ENCODE assay signal across 1 cellular context in the genomic region with DNA sequence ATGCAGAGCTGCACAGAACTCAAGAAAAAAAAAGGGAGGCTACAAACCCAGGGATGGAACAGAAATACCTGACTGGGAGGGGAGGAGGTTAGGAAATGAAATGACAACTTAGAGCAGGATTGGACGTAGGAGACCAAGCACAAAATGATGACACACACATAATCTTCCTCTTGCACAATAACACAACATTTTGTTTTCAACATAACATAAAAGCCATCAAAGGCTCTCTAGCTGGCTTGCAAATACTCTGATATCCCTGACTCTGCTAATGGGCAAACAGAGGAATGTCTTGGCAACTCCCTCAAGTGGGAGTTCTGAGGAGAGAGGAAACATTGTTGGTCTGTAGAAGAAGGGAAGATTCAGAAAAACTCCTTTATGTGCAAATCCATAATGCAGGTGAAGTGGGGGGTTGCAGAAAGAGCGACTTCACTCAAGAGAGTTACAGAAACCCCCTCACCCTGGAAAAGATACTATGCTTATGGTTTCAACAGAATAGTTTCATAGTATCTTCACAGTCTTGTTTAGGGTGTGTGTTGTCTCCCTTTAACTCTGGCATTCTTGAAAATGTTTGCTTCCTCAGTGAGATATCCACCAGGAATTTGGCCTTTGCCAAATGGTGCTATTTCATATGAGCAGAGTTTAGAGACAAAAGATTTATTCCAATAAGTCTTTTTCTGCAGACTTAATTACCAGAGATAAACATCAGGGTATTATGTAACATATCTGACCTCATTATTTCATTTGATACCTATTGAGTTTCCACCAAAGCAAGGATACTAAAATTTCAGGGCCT.
TF ChIP-seq lines count a peak whose summit lies in the region.

No MANE protein-coding gene starts in this region.

TF ChIP-seq in endothelial cell of umbilical vein, 7 proteins besides CTCF, POLR2A, EP300 and RAD21:
- TF ChIP-seq, protein P1, sequence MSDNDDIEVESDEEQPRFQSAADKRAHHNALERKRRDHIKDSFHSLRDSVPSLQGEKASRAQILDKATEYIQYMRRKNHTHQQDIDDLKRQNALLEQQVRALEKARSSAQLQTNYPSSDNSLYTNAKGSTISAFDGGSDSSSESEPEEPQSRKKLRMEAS (IDR thresholded peaks at IDR 0.05; ENCODE audit: insufficient read depth, insufficient read length): no peak
- TF ChIP-seq JUN (IDR thresholded peaks at IDR 0.05; ENCODE audit: borderline replicate concordance, insufficient read depth, insufficient read length, low read depth) (no peak), EZH2 (IDR thresholded peaks at IDR 0.05; ENCODE audit: borderline replicate concordance, low read depth, low read length, severe bottlenecking) (no peak), POLR2AphosphoS5 (IDR thresholded peaks at IDR 0.05; ENCODE audit: insufficient read depth, low read depth, low read length) (no peak), FOS (IDR thresholded peaks at IDR 0.05; ENCODE audit: borderline replicate concordance, insufficient read depth, low read length) (no peak), GATA2 (IDR thresholded peaks at IDR 0.05; ENCODE audit: insufficient read depth, insufficient read length, low read depth, low read length) (no peak), MYC (IDR thresholded peaks at IDR 0.05; ENCODE audit: low read depth, low read length) (no peak)
